In genomic region chr12:71694099-71694820, GRCh38 we compare ENCODE assay signal across 9 cellular contexts. TPM values are rescaled to one million over a fixed set of nuclear protein-coding genes. Genes with fewer than 3 reads are reported as not detected.
A peak's percentile ranks its signal among the peaks of the same experiment; 100 is the strongest.
DNase-seq lines count a peak whose midpoint lies in the region; ATAC-seq and TF ChIP-seq lines count a peak whose summit lies in the region.
"Had no signal": no experiment of that assay in that cellular context is flagged by ENCODE, and none has a peak within 500 bp of the region (broad histone marks: within the 10 kb centered on the region; RNA-seq: fewer than 3 reads in every experiment).

No MANE protein-coding gene starts in this region.

- peaks cover 13% of the 10 kb centered on the region for H3K4me1 Mint-ChIP-seq in endodermal cell

- H3K36me3 Mint-ChIP-seq in endodermal cell (ENCODE audit: low read depth) = peaks cover 22% of the 10 kb centered on the region

- H3K4me1 ChIP-seq in BLaER1 (peaks cover 27% of the 10 kb centered on the region), endodermal cell (ENCODE audit: control insufficient read depth, insufficient read depth, low read length) (no peaks in the 10 kb centered on the region)

- no peaks in the 10 kb centered on the region for H4K20me1 ChIP-seq in BLaER1

- TF ChIP-seq CTCF in endodermal cell (conservative IDR thresholded peaks at IDR 0.05) = no peak

- H3K36me3 ChIP-seq in BLaER1 (peaks cover 27% of the 10 kb centered on the region), endodermal cell (ENCODE audit: control insufficient read depth, insufficient read depth, low read length) (peaks cover 30% of the 10 kb centered on the region)

- H3K27ac Mint-ChIP-seq in endodermal cell = no peak overlapping the region

- WGBS in endodermal cell (ENCODE audit: insufficient coverage in 1 of 2, insufficient read length in 1 of 2), 2 experiments = 97% methylated on average over 1 of the region's 1 CpG; no CpG with 5 or more reads in 1 of the 2 experiments

- peak overlapping the region; percentile 70 for H3K27ac ChIP-seq in BLaER1
- H3K27ac ChIP-seq in epithelial cell of prostate = peak overlapping the region; percentile 38
- H3K27ac ChIP-seq in endodermal cell (ENCODE audit: low read depth, low read length) = no peak overlapping the region
- H3K27ac ChIP-seq: ascending aorta had no signal

- H3K27me3 ChIP-seq in BLaER1 (no peaks in the 10 kb centered on the region), endodermal cell (ENCODE audit: control insufficient read depth, insufficient read depth, low read length, poor library complexity, severe bottlenecking) (no peaks in the 10 kb centered on the region)
- H3K27me3 ChIP-seq: ascending aorta had no signal

- 0 out of 2 replicates have a peak overlapping the region, but pooled peaks have one; percentile 7 for H3K4me3 ChIP-seq in BLaER1
- no peak overlapping the region for H3K4me3 ChIP-seq in endodermal cell (ENCODE audit: low read length)
- H3K4me3 ChIP-seq: ascending aorta had no signal

- H3K9ac ChIP-seq in BLaER1 (no peak overlapping the region), endodermal cell (ENCODE audit: extremely low read depth, low read length, poor library complexity, severe bottlenecking) (no peak overlapping the region)

- no peak overlapping the region for H3K4me3 Mint-ChIP-seq in endodermal cell

- H3K27me3 Mint-ChIP-seq in endodermal cell (ENCODE audit: insufficient read depth) = no peaks in the 10 kb centered on the region

- ATAC-seq in GM19455 (IDR thresholded peaks at IDR 0.05; ENCODE audit: unreplicated experiment) = peak; percentile 79
- peak; percentile 72 for ATAC-seq in HG03280 (IDR thresholded peaks at IDR 0.05; ENCODE audit: unreplicated experiment)

- no peaks in the 10 kb centered on the region for H3K9me3 Mint-ChIP-seq in endodermal cell

- no peak for DNase-seq in epithelial cell of prostate (ENCODE audit: low read depth, low spot score)
- DNase-seq in hypothalamus (lab: John Stamatoyannopoulos, UW) = no peak
- no peak for DNase-seq in NCI-H1092 treated with DMSO at 0.1 percent for 48 hours (lab: John Stamatoyannopoulos, UW)
- no peak for DNase-seq in endodermal cell
- DNase-seq in NOMO-1 (lab: John Stamatoyannopoulos, UW; ENCODE audit: unreplicated experiment in 2 of 2) = no peak

- H3K9me3 ChIP-seq in BLaER1 (no peaks in the 10 kb centered on the region), endodermal cell (ENCODE audit: control insufficient read depth, low read length) (no peaks in the 10 kb centered on the region)
- H3K9me3 ChIP-seq: ascending aorta had no signal

- H3K4me2 ChIP-seq in BLaER1 = peak overlapping the region; percentile 70

RNA-seq across cellular contexts. Expression of gene TMEM19, which starts 8.4 kb away (rescaled TPM):
- 10 to 100 TPM; 12.7 to 15.9 TPM for total RNA-seq in endodermal cell
- polyA plus RNA-seq in endodermal cell (2013, experiment 1 of 2) = 13.4 TPM
- polyA plus RNA-seq in endodermal cell (2013, experiment 2 of 2) = 13.7 TPM

RNA-seq across cellular contexts. Expression of gene THAP2, which starts 30.2 kb away (rescaled TPM):
- 1 to 10 TPM; 7.2 to 9.3 TPM for total RNA-seq in endodermal cell
- 14.7 TPM for polyA plus RNA-seq in endodermal cell (2013, experiment 1 of 2)
- 12.4 TPM for polyA plus RNA-seq in endodermal cell (2013, experiment 2 of 2)

RNA-seq across cellular contexts. Expression of gene ZFC3H1, which starts 30.6 kb away (rescaled TPM):
- total RNA-seq in endodermal cell = 10 to 100 TPM; 40.5 to 46.0 TPM
- 29.1 TPM for polyA plus RNA-seq in endodermal cell (2013, experiment 1 of 2)
- polyA plus RNA-seq in endodermal cell (2013, experiment 2 of 2) = 32.8 TPM
